Comparison of ENCODE assay signal across 17 cellular contexts in the genomic region with DNA sequence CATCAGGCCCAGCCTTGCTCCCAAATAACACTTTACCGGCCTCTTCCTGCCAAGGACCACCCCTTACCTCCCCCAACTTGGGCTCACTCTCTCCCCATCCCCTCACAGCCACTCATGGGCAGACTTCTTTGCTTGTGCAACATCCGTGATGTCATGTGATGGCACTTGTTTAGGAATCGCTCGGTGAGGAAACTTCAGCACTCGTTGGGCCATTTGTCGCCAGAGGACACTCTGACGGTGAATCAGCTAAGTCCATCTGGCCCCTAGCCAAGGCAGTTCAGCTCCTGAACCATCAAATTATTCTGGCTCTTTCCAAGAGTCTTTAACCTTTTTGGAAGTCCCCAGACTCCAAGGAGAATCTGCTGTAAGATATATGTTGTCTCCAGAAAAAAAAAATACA. TPM values are rescaled to one million over a fixed set of nuclear protein-coding genes. Genes with fewer than 3 reads are reported as not detected.
"Had no signal": no experiment of that assay in that cellular context is flagged by ENCODE, and none has a peak within 500 bp of the region (broad histone marks: within the 10 kb centered on the region; RNA-seq: fewer than 3 reads in every experiment).

No MANE protein-coding gene starts in this region.

- H3K36me3 Mint-ChIP-seq: activated naive CD4-positive, alpha-beta T cell treated with anti-CD3 and anti-CD28 coated beads, Interleukin-2, amount 10 ng/mL, durations not matched to agents 7 days and 5 days; memory B cell; natural killer cell had no signal

- H3K27ac Mint-ChIP-seq: activated naive CD4-positive, alpha-beta T cell treated with anti-CD3 and anti-CD28 coated beads, Interleukin-2, amount 10 ng/mL, durations not matched to agents 7 days and 5 days; activated T-helper 2 cell treated with anti-CD3 and anti-CD28 coated beads, Interferon-gamma antibody, Interleukin-2, Interleukin-4, amounts not matched to agents 10 μg/mL and 5 μg/mL and 100 μg/mL, durations not matched to agents 14 hours and 24 hours and 36 hours; memory B cell; natural killer cell; progenitor cell of endocrine pancreas had no signal

- H3K36me3 ChIP-seq: adrenal gland, esophagus muscularis mucosa, left ventricle myocardium inferior, upper lobe of left lung had no signal

- H3K27ac ChIP-seq: adrenal gland, esophagus muscularis mucosa, left ventricle myocardium inferior, upper lobe of left lung had no signal

- H3K4me1 ChIP-seq: adrenal gland, upper lobe of left lung had no signal

- H3K27me3 ChIP-seq: adrenal gland, esophagus muscularis mucosa, upper lobe of left lung had no signal

- H3K9me3 ChIP-seq: adrenal gland, esophagus muscularis mucosa, left ventricle myocardium inferior, upper lobe of left lung had no signal

- H3K4me1 Mint-ChIP-seq: memory B cell had no signal

- ATAC-seq: natural killer cell; right cardiac atrium; stimulated activated naive CD8-positive, alpha-beta T cell treated with anti-CD3 and anti-CD28 coated beads, Interleukin-15, Interleukin-2, amounts not matched to agents 100 U/mL and 50 U/mL, for 24 hours had no signal

- H3K9me3 Mint-ChIP-seq: activated naive CD4-positive, alpha-beta T cell treated with anti-CD3 and anti-CD28 coated beads, Interleukin-2, amount 10 ng/mL, durations not matched to agents 7 days and 5 days; activated T-helper 2 cell treated with anti-CD3 and anti-CD28 coated beads, Interferon-gamma antibody, Interleukin-2, Interleukin-4, amounts not matched to agents 10 μg/mL and 5 μg/mL and 100 μg/mL, durations not matched to agents 14 hours and 24 hours and 36 hours; memory B cell; natural killer cell had no signal

- DNase-seq: activated CD4-positive, alpha-beta T cell treated with anti-CD3 and anti-CD28 coated beads, Interleukin-2, amount 50 U/mL, for 4 hours; activated CD4-positive, CD25-positive, alpha-beta regulatory T cell treated with anti-CD3 and anti-CD28 coated beads, Interleukin-2, amount 50 U/mL, for 72 hours; activated naive CD4-positive, alpha-beta T cell treated with anti-CD3 and anti-CD28 coated beads, Interleukin-2, amount 10 ng/mL, durations not matched to agents 7 days and 5 days; foreskin fibroblast; hippocampal formation; left ventricle myocardium inferior; natural killer cell; occipital lobe; right cardiac atrium; stimulated activated naive CD8-positive, alpha-beta T cell treated with anti-CD3 and anti-CD28 coated beads, Interleukin-15, Interleukin-2, amounts not matched to agents 100 U/mL and 50 U/mL, for 24 hours had no signal

- H3K4me3 Mint-ChIP-seq: activated naive CD4-positive, alpha-beta T cell treated with anti-CD3 and anti-CD28 coated beads, Interleukin-2, amount 10 ng/mL, durations not matched to agents 7 days and 5 days; memory B cell; natural killer cell had no signal

- H3K4me3 ChIP-seq: adrenal gland, esophagus muscularis mucosa, left ventricle myocardium inferior, upper lobe of left lung had no signal

RNA-seq across cellular contexts. Expression of a gene that starts 19.2 kb away (rescaled TPM):
- total RNA-seq: activated T-helper 2 cell treated with anti-CD3 and anti-CD28 coated beads, Interferon-gamma antibody, Interleukin-2, Interleukin-4, amounts not matched to agents 10 μg/mL and 5 μg/mL and 100 μg/mL, durations not matched to agents 14 hours and 24 hours and 36 hours; left ventricle myocardium inferior; natural killer cell; occipital lobe; progenitor cell of endocrine pancreas; temporal lobe had no signal
- polyA plus RNA-seq: right cardiac atrium had no signal
